ENCODE assay signal across 18 cellular contexts in genomic region chr5:159602434-159602833, GRCh38.
DNase-seq lines count a peak whose midpoint lies in the region; ATAC-seq, FAIRE-seq and TF ChIP-seq lines count a peak whose summit lies in the region.
"Had no signal": no experiment of that assay in that cellular context is flagged by ENCODE, and none has a peak within 500 bp of the region (broad histone marks: within the 10 kb centered on the region; RNA-seq: fewer than 3 reads in every experiment).

No MANE protein-coding gene starts in this region.

- H3K27ac ChIP-seq in astrocyte (ENCODE audit: low read depth, low read length) (no peak overlapping the region), esophagus muscularis mucosa (replicated peaks in 1 of 4) (no peak overlapping the region)
- H3K27ac ChIP-seq: BLaER1, HL-60 had no signal

- 92% methylated on average over 2 of the region's 2 CpGs for WGBS in esophagus muscularis mucosa

- H2AFZ ChIP-seq in astrocyte (ENCODE audit: low read depth, low read length): no peak overlapping the region

- ATAC-seq in GM21825 (IDR thresholded peaks at IDR 0.05; ENCODE audit: unreplicated experiment): no peak
- no peak for ATAC-seq in activated T-helper 17 cell treated with anti-CD3 and anti-CD28 coated beads, Interleukin-2, amount 50 U/mL, for 72 hours (replicated peaks)

- no peak overlapping the region for H3K9ac ChIP-seq in astrocyte (ENCODE audit: low read length)
- H3K9ac ChIP-seq: BLaER1 had no signal

- H3K27me3 Mint-ChIP-seq in astrocyte (ENCODE audit: low read depth, unreplicated experiment): no peaks in the 10 kb centered on the region
- peaks cover 4% of the 10 kb centered on the region for H3K27me3 Mint-ChIP-seq in activated T-cell treated with anti-CD3 and anti-CD28 coated beads, Interleukin-2, amount 50 U/mL, for 24 hours
- H3K27me3 Mint-ChIP-seq in activated T-helper 17 cell treated with anti-CD3 and anti-CD28 coated beads, Interleukin-2, amount 50 U/mL, for 72 hours: peaks cover 5% of the 10 kb centered on the region

- no peaks in the 10 kb centered on the region for H3K36me3 Mint-ChIP-seq in astrocyte (ENCODE audit: low read depth, unreplicated experiment)
- no peaks in the 10 kb centered on the region for H3K36me3 Mint-ChIP-seq in activated T-cell treated with anti-CD3 and anti-CD28 coated beads, Interleukin-2, amount 50 U/mL, for 24 hours (ENCODE audit: low read depth)
- no peaks in the 10 kb centered on the region for H3K36me3 Mint-ChIP-seq in activated T-helper 17 cell treated with anti-CD3 and anti-CD28 coated beads, Interleukin-2, amount 50 U/mL, for 72 hours (ENCODE audit: low read depth)
- H3K36me3 Mint-ChIP-seq: CD14-positive monocyte had no signal

- H3K4me3 ChIP-seq in astrocyte (ENCODE audit: insufficient read depth, low read depth, low read length) (no peak overlapping the region), bronchial epithelial cell (ENCODE audit: low read depth, low read length) (no peak overlapping the region), esophagus muscularis mucosa (no peak overlapping the region)
- H3K4me3 ChIP-seq: BLaER1 had no signal

- no peaks in the 10 kb centered on the region for H3K79me2 ChIP-seq in astrocyte (ENCODE audit: insufficient read depth, low read length)

- FAIRE-seq in astrocyte (lab: Jason Lieb, UNC): no peak
- FAIRE-seq in bronchial epithelial cell (lab: Jason Lieb, UNC): no peak
- no peak for FAIRE-seq in GM19239 (lab: Jason Lieb, UNC)
- FAIRE-seq: A204.1, GM12892, H54 had no signal

- no peak for TF ChIP-seq POLR2A in esophagus muscularis mucosa (IDR thresholded peaks at IDR 0.05; ENCODE audit: low read depth)

- H3K4me2 ChIP-seq in astrocyte (ENCODE audit: low read length): no peak overlapping the region
- H3K4me2 ChIP-seq: BLaER1 had no signal

- intact Hi-C loops in esophagus muscularis mucosa (cut with DNase I): no loop called here

- H3K4me1 Mint-ChIP-seq in astrocyte (ENCODE audit: low read depth, unreplicated experiment): peaks cover 4% of the 10 kb centered on the region
- H3K4me1 Mint-ChIP-seq in activated T-cell treated with anti-CD3 and anti-CD28 coated beads, Interleukin-2, amount 50 U/mL, for 24 hours (ENCODE audit: low read depth): peaks cover 31% of the 10 kb centered on the region
- H3K4me1 Mint-ChIP-seq in activated T-helper 17 cell treated with anti-CD3 and anti-CD28 coated beads, Interleukin-2, amount 50 U/mL, for 72 hours: no peaks in the 10 kb centered on the region

- no peaks in the 10 kb centered on the region for H3K27me3 ChIP-seq in astrocyte (ENCODE audit: insufficient read depth, low read length)
- H3K27me3 ChIP-seq in bronchial epithelial cell (ENCODE audit: control insufficient read depth, insufficient read depth, low read length): no peaks in the 10 kb centered on the region
- H3K27me3 ChIP-seq in esophagus muscularis mucosa: no peaks in the 10 kb centered on the region
- H3K27me3 ChIP-seq: BLaER1 had no signal

- DNase-seq in astrocyte (ENCODE audit: low read depth) (peak; percentile 36), bronchial epithelial cell (ENCODE audit: low read depth) (peak; percentile 34), esophagus muscularis mucosa (ENCODE audit: extremely low spot score) (peak; percentile 45), GM19239 (ENCODE audit: insufficient read length, low spot score) (no peak)
- DNase-seq in activated T-cell treated with anti-CD3 and anti-CD28 coated beads, Interleukin-2, amount 50 U/mL, for 24 hours: no peak
- DNase-seq: CD4-positive, alpha-beta memory T cell; DMS153; DMS79; GDM1; HCEC 1CT had no signal

- H3K36me3 ChIP-seq in astrocyte (ENCODE audit: insufficient read depth, low read length): no peaks in the 10 kb centered on the region
- no peaks in the 10 kb centered on the region for H3K36me3 ChIP-seq in bronchial epithelial cell (ENCODE audit: control insufficient read depth, insufficient read depth, low read length)
- no peaks in the 10 kb centered on the region for H3K36me3 ChIP-seq in esophagus muscularis mucosa
- H3K36me3 ChIP-seq: BLaER1 had no signal

- no peak for TF ChIP-seq EP300 in esophagus muscularis mucosa (IDR thresholded peaks at IDR 0.05)

- no peak overlapping the region for H3K27ac Mint-ChIP-seq in astrocyte (ENCODE audit: unreplicated experiment)
- H3K27ac Mint-ChIP-seq in activated T-cell treated with anti-CD3 and anti-CD28 coated beads, Interleukin-2, amount 50 U/mL, for 24 hours: no peak overlapping the region
- no peak overlapping the region for H3K27ac Mint-ChIP-seq in activated T-helper 17 cell treated with anti-CD3 and anti-CD28 coated beads, Interleukin-2, amount 50 U/mL, for 72 hours
- H3K27ac Mint-ChIP-seq: CD14-positive monocyte; CD4-positive, alpha-beta memory T cell had no signal

- H3K9me3 ChIP-seq in astrocyte (ENCODE audit: insufficient read depth, low read depth, low read length): no peaks in the 10 kb centered on the region
- peaks cover 0 to 8% (median 2%) of the 10 kb centered on the region in 4 donors for H3K9me3 ChIP-seq in esophagus muscularis mucosa

- H4K20me1 ChIP-seq in astrocyte (ENCODE audit: insufficient read depth, low read length): no peaks in the 10 kb centered on the region
- H4K20me1 ChIP-seq: BLaER1 had no signal

- H3K9me3 Mint-ChIP-seq in astrocyte (ENCODE audit: unreplicated experiment): peaks cover 15% of the 10 kb centered on the region
- H3K9me3 Mint-ChIP-seq in activated T-cell treated with anti-CD3 and anti-CD28 coated beads, Interleukin-2, amount 50 U/mL, for 24 hours: peaks cover 12% of the 10 kb centered on the region
- peaks cover 7% of the 10 kb centered on the region for H3K9me3 Mint-ChIP-seq in activated T-helper 17 cell treated with anti-CD3 and anti-CD28 coated beads, Interleukin-2, amount 50 U/mL, for 72 hours

- H3K4me1 ChIP-seq in astrocyte (ENCODE audit: insufficient read depth, low read length): peaks cover 14% of the 10 kb centered on the region
- H3K4me1 ChIP-seq in esophagus muscularis mucosa: no peaks in the 10 kb centered on the region
- H3K4me1 ChIP-seq: BLaER1 had no signal

- no peak overlapping the region for H3K4me3 Mint-ChIP-seq in astrocyte (ENCODE audit: unreplicated experiment)
- no peak overlapping the region for H3K4me3 Mint-ChIP-seq in activated T-cell treated with anti-CD3 and anti-CD28 coated beads, Interleukin-2, amount 50 U/mL, for 24 hours
- no peak overlapping the region for H3K4me3 Mint-ChIP-seq in activated T-helper 17 cell treated with anti-CD3 and anti-CD28 coated beads, Interleukin-2, amount 50 U/mL, for 72 hours
- H3K4me3 Mint-ChIP-seq: CD14-positive monocyte; CD4-positive, alpha-beta memory T cell had no signal

- no peak for TF ChIP-seq CTCF in astrocyte (IDR thresholded peaks at IDR 0.05; ENCODE audit: insufficient read depth, low read depth, low read length)
- TF ChIP-seq CTCF in bronchial epithelial cell (IDR thresholded peaks at IDR 0.05; ENCODE audit: insufficient read depth, low read length, severe bottlenecking): no peak
- no peak for TF ChIP-seq CTCF in esophagus muscularis mucosa (IDR thresholded peaks at IDR 0.05)

Comparison
In these comparisons a context has a peak if more than half of its experiments do, and no peak if none do; other contexts are left out.
1. DNase-seq: peak in astrocyte (single experiment), bronchial epithelial cell (single experiment) and esophagus muscularis mucosa (single experiment); none in activated T-cell treated with anti-CD3 and anti-CD28 coated beads, Interleukin-2, amount 50 U/mL, for 24 hours (single experiment) and GM19239 (single experiment).